In the genomic region with DNA sequence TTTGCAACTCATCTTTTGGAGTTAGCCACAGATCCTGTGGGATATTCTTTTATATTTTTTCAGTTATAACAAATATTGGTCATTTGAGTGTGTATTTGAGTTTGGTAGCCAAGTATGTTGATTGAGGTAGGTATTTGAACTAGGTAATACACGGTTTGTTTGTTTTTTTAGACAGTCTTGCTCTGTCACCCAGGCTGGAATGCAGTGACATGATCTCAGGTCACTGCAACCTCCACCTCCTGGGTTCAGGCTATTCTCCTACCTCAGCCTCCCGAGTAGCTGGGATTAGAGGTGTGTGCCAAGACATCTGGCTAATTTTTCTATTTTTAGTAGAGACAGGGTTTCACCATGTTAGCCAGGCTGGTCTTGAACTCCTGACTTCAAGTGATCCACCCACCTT, we compare ENCODE assay signal across 5 cellular contexts. TPM values are rescaled to one million over a fixed set of nuclear protein-coding genes. Genes with fewer than 3 reads are reported as not detected.
"Had no signal": no experiment of that assay in that cellular context is flagged by ENCODE, and none has a peak within 500 bp of the region (broad histone marks: within the 10 kb centered on the region; RNA-seq: fewer than 3 reads in every experiment).

No MANE protein-coding gene starts in this region.

RNA-seq across cellular contexts. Expression of a gene that starts 37.0 kb away (rescaled TPM):
- total RNA-seq: activated naive CD4-positive, alpha-beta T cell treated with anti-CD3 and anti-CD28 coated beads, Interleukin-2, amount 50 U/mL, for 72 hours; ascending aorta; bronchial epithelial cell; chondrocyte had no signal
- polyA plus RNA-seq: cardiac muscle cell had no signal
